In genomic region chr14:93065272-93065730, GRCh38 we compare ENCODE assay signal across 11 cellular contexts. TPM values are rescaled to one million over a fixed set of nuclear protein-coding genes. Genes with fewer than 3 reads are reported as not detected.
DNase-seq lines count a peak whose midpoint lies in the region; ATAC-seq and TF ChIP-seq lines count a peak whose summit lies in the region.
"Had no signal": no experiment of that assay in that cellular context is flagged by ENCODE, and none has a peak within 500 bp of the region (broad histone marks: within the 10 kb centered on the region; RNA-seq: fewer than 3 reads in every experiment).

No MANE protein-coding gene starts in this region.

- H3K36me3 Mint-ChIP-seq in activated naive CD4-positive, alpha-beta T cell treated with anti-CD3 and anti-CD28 coated beads, Interleukin-2, amount 10 ng/mL, durations not matched to agents 7 days and 5 days = peaks cover 8% of the 10 kb centered on the region
- peaks cover 4% of the 10 kb centered on the region for H3K36me3 Mint-ChIP-seq in T-helper 2 cell treated with Interferon-gamma antibody and Interleukin-4, amounts not matched to agents 5 μg/mL and 100 μg/mL, for 36 hours (ENCODE audit: low read depth)

- H3K27ac Mint-ChIP-seq in activated naive CD4-positive, alpha-beta T cell treated with anti-CD3 and anti-CD28 coated beads, Interleukin-2, amount 10 ng/mL, durations not matched to agents 7 days and 5 days = peak overlapping the region; percentile 89
- H3K27ac Mint-ChIP-seq in T-helper 2 cell treated with Interferon-gamma antibody and Interleukin-4, amounts not matched to agents 5 μg/mL and 100 μg/mL, for 36 hours = peak overlapping the region; percentile 93
- H3K27ac Mint-ChIP-seq: progenitor cell of endocrine pancreas had no signal

- H3K27ac ChIP-seq in gastroesophageal sphincter (peak overlapping the region; percentile 56 to 88 (median 87)), thoracic aorta (peak overlapping the region; percentile 72 to 78), MM.1S (ENCODE audit: low read length) (no peak overlapping the region), RWPE1 (no peak overlapping the region)

- TF ChIP-seq CTCF in gastroesophageal sphincter (IDR thresholded peaks at IDR 0.05) = no peak
- TF ChIP-seq CTCF in thoracic aorta (IDR thresholded peaks at IDR 0.05) = no peak
- no peak for TF ChIP-seq CTCF in MM.1S (IDR thresholded peaks at IDR 0.05; ENCODE audit: low read length)
- no peak for TF ChIP-seq CTCF in RWPE1 (conservative IDR thresholded peaks at IDR 0.05; ENCODE audit: low read depth)

- H3K4me1 Mint-ChIP-seq in activated naive CD4-positive, alpha-beta T cell treated with anti-CD3 and anti-CD28 coated beads, Interleukin-2, amount 10 ng/mL, durations not matched to agents 7 days and 5 days = peaks cover 49% of the 10 kb centered on the region
- peaks cover 35% of the 10 kb centered on the region for H3K4me1 Mint-ChIP-seq in T-helper 2 cell treated with Interferon-gamma antibody and Interleukin-4, amounts not matched to agents 5 μg/mL and 100 μg/mL, for 36 hours (ENCODE audit: low read depth)

- no peak for TF ChIP-seq POLR2A in gastroesophageal sphincter (IDR thresholded peaks at IDR 0.05)

- no peak for TF ChIP-seq EP300 in gastroesophageal sphincter (IDR thresholded peaks at IDR 0.05)

- no peak overlapping the region for H3K9ac ChIP-seq in MM.1S (ENCODE audit: low read length)

- no peaks in the 10 kb centered on the region for H3K27me3 Mint-ChIP-seq in activated naive CD4-positive, alpha-beta T cell treated with anti-CD3 and anti-CD28 coated beads, Interleukin-2, amount 10 ng/mL, durations not matched to agents 7 days and 5 days
- H3K27me3 Mint-ChIP-seq in T-helper 2 cell treated with Interferon-gamma antibody and Interleukin-4, amounts not matched to agents 5 μg/mL and 100 μg/mL, for 36 hours (ENCODE audit: low read depth) = no peaks in the 10 kb centered on the region
- H3K27me3 Mint-ChIP-seq: progenitor cell of endocrine pancreas had no signal

- no peak overlapping the region for H3K4me3 Mint-ChIP-seq in activated naive CD4-positive, alpha-beta T cell treated with anti-CD3 and anti-CD28 coated beads, Interleukin-2, amount 10 ng/mL, durations not matched to agents 7 days and 5 days
- peak overlapping the region; percentile 75 for H3K4me3 Mint-ChIP-seq in T-helper 2 cell treated with Interferon-gamma antibody and Interleukin-4, amounts not matched to agents 5 μg/mL and 100 μg/mL, for 36 hours

- H3K27me3 ChIP-seq in gastroesophageal sphincter = no peaks in the 10 kb centered on the region
- H3K27me3 ChIP-seq in thoracic aorta (replicated peaks; ENCODE audit: insufficient read depth) = no peaks in the 10 kb centered on the region
- no peaks in the 10 kb centered on the region for H3K27me3 ChIP-seq in MM.1S (replicated peaks; ENCODE audit: insufficient read depth, low read length)

- H3K9me3 Mint-ChIP-seq in activated naive CD4-positive, alpha-beta T cell treated with anti-CD3 and anti-CD28 coated beads, Interleukin-2, amount 10 ng/mL, durations not matched to agents 7 days and 5 days = no peaks in the 10 kb centered on the region
- no peaks in the 10 kb centered on the region for H3K9me3 Mint-ChIP-seq in T-helper 2 cell treated with Interferon-gamma antibody and Interleukin-4, amounts not matched to agents 5 μg/mL and 100 μg/mL, for 36 hours

- CTCF ChIA-PET in activated naive CD4-positive, alpha-beta T cell treated with anti-CD3 and anti-CD28 coated beads, Interleukin-2, amount 10 ng/mL, durations not matched to agents 7 days and 5 days (lab: Charles Lee) = interaction anchor here (1.0 kb wide), 1 partner anchor 48 kb away, joined by 3 read pairs; no protein-coding TSS in a partner anchor
- CTCF ChIA-PET in RWPE1 (lab: Yijun Ruan, JAX) = interaction anchor here (1.0 kb wide), 1 partner anchor 48 kb away, joined by 3 read pairs; no protein-coding TSS in a partner anchor

- no peaks in the 10 kb centered on the region for H3F3A ChIP-seq in MM.1S (ENCODE audit: insufficient read depth, low read length)

- POLR2A ChIA-PET in RWPE1 (lab: Yijun Ruan, JAX; ENCODE audit: low non-redundant PET) = no interaction called here

- no peaks in the 10 kb centered on the region for H3K9me2 ChIP-seq in MM.1S (replicated peaks; ENCODE audit: insufficient read depth, low read length)

- ATAC-seq in gastroesophageal sphincter (no peak), thoracic aorta (ENCODE audit: insufficient number of reproducible peaks, low FRiP score, low read depth) (no peak)

- H3K79me2 ChIP-seq in MM.1S (ENCODE audit: low read length) = no peaks in the 10 kb centered on the region

- H3K4me2 ChIP-seq in MM.1S (ENCODE audit: low read depth, low read length) = no peak overlapping the region

- H3K4me3 ChIP-seq in gastroesophageal sphincter = no peak overlapping the region
- H3K4me3 ChIP-seq in thoracic aorta = no peak overlapping the region
- no peak overlapping the region for H3K4me3 ChIP-seq in MM.1S (ENCODE audit: low read length)
- H3K4me3 ChIP-seq: lung had no signal

- H3K36me3 ChIP-seq in gastroesophageal sphincter = no peaks in the 10 kb centered on the region
- H3K36me3 ChIP-seq in thoracic aorta = no peaks in the 10 kb centered on the region
- H3K36me3 ChIP-seq in MM.1S (replicated peaks; ENCODE audit: insufficient read depth, low read length) = no peaks in the 10 kb centered on the region

- H4K20me1 ChIP-seq in MM.1S (ENCODE audit: insufficient read depth, low read length) = no peaks in the 10 kb centered on the region

- H3K9me3 ChIP-seq in gastroesophageal sphincter (no peaks in the 10 kb centered on the region), thoracic aorta (no peaks in the 10 kb centered on the region), MM.1S (replicated peaks; ENCODE audit: insufficient read depth, low read length) (no peaks in the 10 kb centered on the region)

- H2AFZ ChIP-seq in MM.1S (ENCODE audit: low read length) = no peak overlapping the region

- WGBS in gastroesophageal sphincter (ENCODE audit: low coverage in 1 of 2), 2 donors = 40 to 49% methylated on average over 2 of the region's 2 CpGs

- peaks cover 0 to 100% (median 37%) of the 10 kb centered on the region in 3 donors for H3K4me1 ChIP-seq in gastroesophageal sphincter
- peaks cover 16 to 53% of the 10 kb centered on the region in 2 donors for H3K4me1 ChIP-seq in thoracic aorta (ENCODE audit: control insufficient read depth in 1 of 2, low read depth in 2 of 2)
- H3K4me1 ChIP-seq in MM.1S (ENCODE audit: low read length) = no peaks in the 10 kb centered on the region

- DNase-seq in activated naive CD4-positive, alpha-beta T cell treated with anti-CD3 and anti-CD28 coated beads, Interleukin-2, amount 10 ng/mL, durations not matched to agents 7 days and 5 days = no peak
- no peak for DNase-seq in activated naive CD4-positive, alpha-beta T cell (lab: John Stamatoyannopoulos, UW)
- no peak for DNase-seq in T-helper 2 cell treated with Interferon-gamma antibody and Interleukin-4, amounts not matched to agents 5 μg/mL and 100 μg/mL, for 36 hours (ENCODE audit: low spot score)
- DNase-seq in thoracic aorta (ENCODE audit: low spot score) (no peak), MM.1S (no peak), RWPE1 (ENCODE audit: low spot score) (no peak), HCEC 1CT (no peak)
- DNase-seq: NCI-H2081 treated with DMSO at 0.1 percent for 48 hours had no signal

RNA-seq across cellular contexts. Expression of gene ITPK1, which starts 50.4 kb away (rescaled TPM):
- 100 to 1,000 TPM in 3 of 4 donors, 10 to 100 TPM in 1; 68.8 to 201 (median 134) TPM for total RNA-seq in gastroesophageal sphincter
- 10 to 100 TPM; 53.8 to 85.0 TPM for total RNA-seq in thoracic aorta

Comparison
In these comparisons a context has a peak if more than half of its experiments do, and no peak if none do; other contexts are left out.
1. H3K27ac ChIP-seq: peak in gastroesophageal sphincter (4 of 4) and thoracic aorta (2 of 2); none in MM.1S (single experiment) and RWPE1 (single experiment).